8 cellular contexts compared by ENCODE assay signal in the genomic region with DNA sequence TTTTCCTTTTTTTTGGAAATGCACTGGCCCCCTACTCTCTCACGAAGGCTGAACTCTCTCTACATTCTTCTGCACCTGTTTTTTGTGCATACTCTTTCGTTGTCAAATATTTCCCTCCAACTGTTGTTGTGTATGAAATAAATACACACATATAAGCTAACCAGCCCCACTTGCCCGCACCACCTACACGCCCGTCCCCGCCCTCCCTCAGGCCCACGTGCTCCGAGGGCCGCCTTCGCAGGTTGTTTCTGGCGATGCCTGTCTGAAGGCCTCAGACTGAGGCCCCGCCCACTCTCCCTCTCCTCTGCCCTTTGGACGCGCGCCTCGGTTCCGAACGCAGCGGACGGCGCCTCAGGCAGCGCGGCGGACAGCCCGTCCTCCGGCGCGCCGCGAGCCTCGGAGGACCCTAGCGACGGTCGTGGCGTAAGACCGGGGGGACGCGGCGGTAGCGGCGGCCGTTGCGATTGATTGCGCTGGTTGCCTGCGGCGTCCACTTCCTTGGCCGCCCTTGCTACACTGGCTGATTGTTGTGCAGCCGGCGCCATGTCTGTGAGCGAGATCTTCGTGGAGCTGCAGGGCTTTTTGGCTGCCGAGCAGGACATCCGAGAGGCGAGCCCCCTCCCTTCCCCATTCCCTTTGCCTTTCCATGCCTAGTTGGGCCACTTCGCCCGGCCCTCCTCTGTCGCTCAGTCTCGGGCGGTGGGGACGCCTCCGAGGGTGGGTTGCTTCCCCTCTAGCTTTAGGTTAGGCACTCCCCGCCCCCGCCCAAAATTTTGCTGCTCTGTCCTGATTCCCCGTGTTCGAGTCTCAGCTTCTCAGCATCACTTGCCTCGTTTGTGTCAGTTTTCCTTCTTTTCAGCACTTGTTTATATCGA. TPM values are rescaled to one million over a fixed set of nuclear protein-coding genes. Genes with fewer than 3 reads are reported as not detected.
DNase-seq lines count a peak whose midpoint lies in the region; ATAC-seq and TF ChIP-seq lines count a peak whose summit lies in the region.

A gene (plus strand): TSS at position 415 of the 875 bp plus-strand sequence. CDS start 129 bp downstream, at position 544.

- TF ChIP-seq CTCF in suprapubic skin (IDR thresholded peaks at IDR 0.05), result no peak

- peaks cover 30% of the 10 kb centered on the region for H3K4me1 ChIP-seq in suprapubic skin

- peak; percentile 100 for ATAC-seq in HG02642 (IDR thresholded peaks at IDR 0.05; ENCODE audit: poor library complexity, unreplicated experiment)
- ATAC-seq in activated naive CD4-positive, alpha-beta T cell treated with anti-CD3 and anti-CD28 coated beads, Interleukin-2, amount 50 U/mL, for 72 hours, result peak; percentile 99 to 100

- 1% methylated on average over 37 of the region's 67 CpGs for WGBS in suprapubic skin

- H3K4me3 ChIP-seq in suprapubic skin, result peak within 1 kb of the TSS; percentile 87

- no peaks in the 10 kb centered on the region for H3K27me3 ChIP-seq in suprapubic skin

- H3K27ac Mint-ChIP-seq in activated naive CD4-positive, alpha-beta T cell treated with anti-CD3 and anti-CD28 coated beads, Interleukin-2, amount 50 U/mL, for 72 hours, result peak within 1 kb of the TSS; percentile 97 to 99

- H3K36me3 Mint-ChIP-seq in activated naive CD4-positive, alpha-beta T cell treated with anti-CD3 and anti-CD28 coated beads, Interleukin-2, amount 50 U/mL, for 72 hours, result peaks cover 8 to 9% of the 10 kb centered on the region in 2 donors

- H3K9me3 Mint-ChIP-seq in activated naive CD4-positive, alpha-beta T cell treated with anti-CD3 and anti-CD28 coated beads, Interleukin-2, amount 50 U/mL, for 72 hours, result no peaks in the 10 kb centered on the region

- peaks cover 18% of the 10 kb centered on the region for H3K36me3 ChIP-seq in suprapubic skin

- DNase-seq in NCI-H1105 (lab: John Stamatoyannopoulos, UW) (peak; percentile 95), SKM-1 (lab: John Stamatoyannopoulos, UW; ENCODE audit: unreplicated experiment) (peak; percentile 96), glomerular endothelial cell (ENCODE audit: extremely low read depth, low read depth, low spot score) (no peak), occipital lobe (lab: John Stamatoyannopoulos, UW) (peak; percentile 97), suprapubic skin (ENCODE audit: low spot score in 2 of 2) (peak; percentile 98)
- DNase-seq in activated naive CD4-positive, alpha-beta T cell treated with anti-CD3 and anti-CD28 coated beads, Interleukin-2, amount 50 U/mL, for 72 hours (ENCODE audit: low spot score in 2 of 2), result peak; percentile 96 to 97

- no peak for TF ChIP-seq EP300 in suprapubic skin (IDR thresholded peaks at IDR 0.05)

- peak within 1 kb of the TSS; percentile 80 for H3K27ac ChIP-seq in suprapubic skin

- no peaks in the 10 kb centered on the region for H3K9me3 ChIP-seq in suprapubic skin

- TF ChIP-seq POLR2A in GM10847 (IDR thresholded peaks at IDR 0.05; ENCODE audit: extremely low read depth, insufficient read length), result peak; percentile 44
- peak in 1 of 2 donors; percentile 43 for TF ChIP-seq POLR2A in suprapubic skin (IDR thresholded peaks at IDR 0.05)

RNA-seq across cellular contexts. Expression of the gene that starts here (rescaled TPM):
- 10 to 100 TPM; 63.9 to 75.1 TPM for total RNA-seq in activated naive CD4-positive, alpha-beta T cell treated with anti-CD3 and anti-CD28 coated beads, Interleukin-2, amount 50 U/mL, for 72 hours
- total RNA-seq in glomerular endothelial cell (46.9 and 53.3 TPM in 2 replicates), occipital lobe (78.3 TPM), suprapubic skin (10 to 100 TPM; 24.1 to 45.2 (median 41.6) TPM)
